In the genomic region with DNA sequence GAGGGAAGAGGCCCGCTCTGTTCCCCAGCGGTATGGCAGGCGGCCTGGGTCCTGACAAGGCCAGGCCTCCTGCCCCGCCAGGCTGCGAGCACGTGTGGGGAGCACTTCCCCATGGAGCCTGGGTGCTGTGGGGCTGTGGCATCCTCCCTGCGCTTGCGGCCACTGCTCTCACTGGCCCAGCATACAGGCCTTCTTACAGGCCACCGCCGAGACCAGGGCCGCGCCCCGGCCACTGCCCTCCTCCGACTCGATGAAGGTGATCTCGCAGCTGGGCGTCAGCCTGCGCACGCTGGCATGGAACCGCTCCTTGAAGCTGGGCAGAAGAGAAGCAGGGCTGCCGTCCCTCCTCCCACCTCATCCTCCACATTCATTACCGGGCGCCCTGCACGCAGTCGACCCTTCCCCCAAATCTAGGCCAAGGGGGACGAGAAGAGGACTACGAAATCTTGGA, we compare ENCODE assay signal across 13 cellular contexts. TPM values are rescaled to one million over a fixed set of nuclear protein-coding genes. Genes with fewer than 3 reads are reported as not detected.
DNase-seq lines count a peak whose midpoint lies in the region; ATAC-seq and TF ChIP-seq lines count a peak whose summit lies in the region.
"Had no signal": no experiment of that assay in that cellular context is flagged by ENCODE, and none has a peak within 500 bp of the region (broad histone marks: within the 10 kb centered on the region; RNA-seq: fewer than 3 reads in every experiment).

No MANE protein-coding gene starts in this region.

- H3K36me3 ChIP-seq in Peyer's patch (no peaks in the 10 kb centered on the region), hepatocyte (replicated peaks; ENCODE audit: insufficient read depth, low read depth) (no peaks in the 10 kb centered on the region)
- H3K36me3 ChIP-seq: esophagus squamous epithelium had no signal

- H3K4me2 ChIP-seq in hepatocyte, result peak overlapping the region; percentile 86
- H3K4me2 ChIP-seq: KMS-11 had no signal

- no peaks in the 10 kb centered on the region for H3K27me3 ChIP-seq in Peyer's patch
- peaks cover 22% of the 10 kb centered on the region for H3K27me3 ChIP-seq in hepatocyte

- no peak for TF ChIP-seq POLR2A in Peyer's patch (IDR thresholded peaks at IDR 0.05)

- WGBS in hepatocyte (ENCODE audit: low lambda C conversion rate, missing lambda C conversion rate), result 90% methylated on average over 27 of the region's 27 CpGs

- H3K79me2 ChIP-seq in hepatocyte, result no peaks in the 10 kb centered on the region

- intact Hi-C loops in sciatic nerve (cut with DNase I), result no loop called here

- no peaks in the 10 kb centered on the region for H4K20me1 ChIP-seq in hepatocyte (ENCODE audit: insufficient read depth, poor library complexity, severe bottlenecking)

- H3K9me3 ChIP-seq in Peyer's patch (no peaks in the 10 kb centered on the region), hepatocyte (ENCODE audit: low read depth) (no peaks in the 10 kb centered on the region)
- H3K9me3 ChIP-seq: esophagus squamous epithelium had no signal

- H3K4me1 ChIP-seq in Peyer's patch (peaks cover 0 to 15% (median 5%) of the 10 kb centered on the region in 4 donors), hepatocyte (ENCODE audit: insufficient read depth) (peaks cover 9% of the 10 kb centered on the region)

- DNase-seq in Daoy (ENCODE audit: low read depth) (peak; percentile 10), Peyer's patch (peak in 2 of 3 donors; percentile 37 to 45), hepatocyte (ENCODE audit: low spot score) (no peak), sciatic nerve (ENCODE audit: low spot score) (peak; percentile 60), DMS79 treated with DMSO at 0.1 percent for 48 hours (lab: John Stamatoyannopoulos, UW) (no peak), NCI-H524 (lab: John Stamatoyannopoulos, UW) (no peak)
- DNase-seq: esophagus squamous epithelium, RPMI8226 had no signal

- TF ChIP-seq CTCF in Peyer's patch (IDR thresholded peaks at IDR 0.05) (no peak), hepatocyte (IDR thresholded peaks at IDR 0.05; ENCODE audit: poor library complexity) (no peak)

- no peaks in the 10 kb centered on the region for H3K9me2 ChIP-seq in hepatocyte (replicated peaks; ENCODE audit: insufficient read depth)

- no peak overlapping the region for H3K27ac ChIP-seq in Peyer's patch
- no peak overlapping the region for H3K27ac ChIP-seq in hepatocyte
- H3K27ac ChIP-seq: KMS-11 had no signal

- ATAC-seq in sciatic nerve, result peak; percentile 4
- ATAC-seq in HG02571 (IDR thresholded peaks at IDR 0.05; ENCODE audit: unreplicated experiment), result no peak

- H2AFZ ChIP-seq in hepatocyte, result peak overlapping the region; percentile 76

- peak overlapping the region in 2 of 4 donors; percentile 49 to 52 for H3K4me3 ChIP-seq in Peyer's patch
- H3K4me3 ChIP-seq in hepatocyte, result no peak overlapping the region

RNA-seq across cellular contexts. Expression of a gene that starts 3.9 kb away (rescaled TPM):
- total RNA-seq in Daoy (2014; rRNA removed; shearing (Covaris generic)), result not detected in 2 replicates
- total RNA-seq in Peyer's patch, result not detected
- total RNA-seq in hepatocyte, result 0.36 and 5.2 TPM in 2 replicates
- polyA plus RNA-seq in hepatocyte, result 6.9 and 8.9 TPM in 2 replicates
- not detected for total RNA-seq in sciatic nerve
- total RNA-seq: aorta, esophagus squamous epithelium, left colon, renal cortical epithelial cell had no signal

RNA-seq across cellular contexts. Expression of a gene that starts 21.6 kb away (rescaled TPM):
- 177 and 204 TPM in 2 replicates for total RNA-seq in Daoy (2014; rRNA removed; shearing (Covaris generic))
- total RNA-seq in Peyer's patch (10 to 100 TPM in 3 of 4 donors, 1 to 10 TPM in 1; 7.4 to 80.9 (median 28.4) TPM), hepatocyte (59.9 and 68.1 TPM in 2 replicates), sciatic nerve (67.0 TPM)
- polyA plus RNA-seq in hepatocyte, result 110 and 120 TPM in 2 replicates

RNA-seq across cellular contexts. Expression of a gene that starts 40.8 kb away (rescaled TPM):
- not detected in 2 replicates for total RNA-seq in Daoy (2014; rRNA removed; shearing (Covaris generic))
- 100 to 1,000 TPM in 1 of 4 donors, 10 to 100 TPM in 3; 20.1 to 127 (median 58.0) TPM for total RNA-seq in Peyer's patch
- total RNA-seq in hepatocyte, result 12.8 and 26.7 TPM in 2 replicates
- polyA plus RNA-seq in hepatocyte, result 108 and 129 TPM in 2 replicates
- 236 TPM for total RNA-seq in sciatic nerve

RNA-seq across cellular contexts. Expression of a gene that starts 44.2 kb away (rescaled TPM):
- 0.46 TPM in 1 of 2 replicates, not detected in the other for total RNA-seq in Daoy (2014; rRNA removed; shearing (Covaris generic))
- total RNA-seq in Peyer's patch (not detected), hepatocyte (0.72 and 2.5 TPM in 2 replicates), sciatic nerve (1.9 TPM)
- 1.7 TPM in 2 replicates for polyA plus RNA-seq in hepatocyte

RNA-seq across cellular contexts. Expression of a gene that starts 55.8 kb away (rescaled TPM):
- 224 and 232 TPM in 2 replicates for total RNA-seq in Daoy (2014; rRNA removed; shearing (Covaris generic))
- total RNA-seq in Peyer's patch, result 10 to 100 TPM; 55.2 to 76.5 (median 67.0) TPM
- 86.9 and 88.9 TPM in 2 replicates for total RNA-seq in hepatocyte
- polyA plus RNA-seq in hepatocyte, result 69.3 and 75.7 TPM in 2 replicates
- total RNA-seq in sciatic nerve, result 51.2 TPM

Comparison
In these comparisons a context has a peak if more than half of its experiments do, and no peak if none do; other contexts are left out.
1. DNase-seq: peak in Daoy (single experiment), Peyer's patch (2 of 3) and sciatic nerve (single experiment); none in hepatocyte (single experiment), DMS79 treated with DMSO at 0.1 percent for 48 hours (single experiment) and NCI-H524 (0 of 2).
2. RNA of a gene that starts 40.8 kb away (total RNA-seq): 236 TPM in sciatic nerve (single experiment), 20.1 to 127 TPM in Peyer's patch and 12.8 to 26.7 TPM in hepatocyte; not detected in Daoy; every median in the first group is over 10 times any median in the second.